Comparison of ENCODE assay signal across 16 cellular contexts in the genomic region with DNA sequence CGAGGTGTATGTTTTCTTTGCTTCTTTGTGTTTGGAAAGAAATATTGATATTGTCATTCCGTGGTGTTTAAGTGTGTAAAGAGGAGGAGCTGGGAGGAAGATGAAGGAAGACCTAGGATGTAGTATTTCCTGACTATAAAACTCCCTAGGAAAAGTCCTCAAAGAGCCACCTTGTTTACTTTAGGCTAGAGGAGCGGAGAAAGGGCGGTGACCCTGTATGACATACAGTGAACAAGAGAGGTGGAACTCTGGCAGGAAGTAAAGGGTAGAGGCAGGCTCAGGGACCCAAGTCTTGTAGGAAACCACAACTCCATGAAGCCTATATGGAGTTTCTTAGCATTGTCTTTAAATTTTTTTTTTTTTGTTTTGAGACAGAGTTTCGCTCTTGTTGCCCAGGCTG. TPM values are rescaled to one million over a fixed set of nuclear protein-coding genes. Genes with fewer than 3 reads are reported as not detected.
DNase-seq lines count a peak whose midpoint lies in the region; ATAC-seq, FAIRE-seq and TF ChIP-seq lines count a peak whose summit lies in the region.
"Had no signal": no experiment of that assay in that cellular context is flagged by ENCODE, and none has a peak within 500 bp of the region (broad histone marks: within the 10 kb centered on the region; RNA-seq: fewer than 3 reads in every experiment).

No MANE protein-coding gene starts in this region.

- intact Hi-C loops in dorsolateral prefrontal cortex (cut with DNase I): no loop called here

- H3K27me3 ChIP-seq in keratinocyte (ENCODE audit: control insufficient read depth, extremely low read depth, insufficient read depth, low read length): no peaks in the 10 kb centered on the region
- no peaks in the 10 kb centered on the region for H3K27me3 ChIP-seq in dorsolateral prefrontal cortex

- peak overlapping the region; percentile 50 for H3K4me2 ChIP-seq in keratinocyte (ENCODE audit: control insufficient read depth, extremely low read depth, insufficient read depth, low read depth, low read length)

- FAIRE-seq in keratinocyte (lab: Jason Lieb, UNC): peak; percentile 41
- no peak for FAIRE-seq in D721Med (lab: Jason Lieb, UNC)
- FAIRE-seq: urothelium cell line had no signal

- H3K27ac ChIP-seq in keratinocyte (ENCODE audit: control insufficient read depth, insufficient read depth, low read length) (peak overlapping the region; percentile 42), dorsolateral prefrontal cortex (no peak overlapping the region)

- peaks cover 91% of the 10 kb centered on the region for H3K4me1 Mint-ChIP-seq in activated naive CD4-positive, alpha-beta T cell treated with anti-CD3 and anti-CD28 coated beads, Interleukin-2, amount 50 U/mL, for 24 hours
- H3K4me1 Mint-ChIP-seq in activated CD8-positive, alpha-beta T cell treated with anti-CD3 and anti-CD28 coated beads, Interleukin-2, amount 10 ng/mL, durations not matched to agents 7 days and 5 days (ENCODE audit: low read depth): peaks cover 12% of the 10 kb centered on the region
- H3K4me1 Mint-ChIP-seq in type B pancreatic cell (ENCODE audit: unreplicated experiment): peaks cover 30% of the 10 kb centered on the region

- peaks cover 83% of the 10 kb centered on the region for H3K79me2 ChIP-seq in keratinocyte (ENCODE audit: control insufficient read depth, insufficient read depth, low read length)

- H3K4me3 ChIP-seq in keratinocyte (ENCODE audit: control insufficient read depth in 2 of 3, extremely low read depth in 1 of 3, insufficient read depth in 2 of 3, low read depth in 1 of 3, low read length in 3 of 3): no peak overlapping the region
- H3K4me3 ChIP-seq in dorsolateral prefrontal cortex: no peak overlapping the region
- H3K4me3 ChIP-seq: HAP-1 had no signal

- peaks cover 6% of the 10 kb centered on the region for H3K9me3 Mint-ChIP-seq in activated naive CD4-positive, alpha-beta T cell treated with anti-CD3 and anti-CD28 coated beads, Interleukin-2, amount 50 U/mL, for 24 hours
- no peaks in the 10 kb centered on the region for H3K9me3 Mint-ChIP-seq in activated CD8-positive, alpha-beta T cell treated with anti-CD3 and anti-CD28 coated beads, Interleukin-2, amount 10 ng/mL, durations not matched to agents 7 days and 5 days (ENCODE audit: insufficient read depth)
- H3K9me3 Mint-ChIP-seq in type B pancreatic cell: peaks cover 6% of the 10 kb centered on the region
- H3K9me3 Mint-ChIP-seq: activated T-helper 1 cell treated with anti-CD3 and anti-CD28 coated beads, Interleukin-12 subunit alpha, Interleukin-12 subunit beta, Interleukin-2, Interleukin-4 antibody, amounts not matched to agents 30 ng/mL and 10 ng/mL and 1 ng/mL, durations not matched to agents 14 hours and 24 hours and 36 hours; memory B cell had no signal

- DNase-seq in activated naive CD4-positive, alpha-beta T cell treated with Interleukin-2 at 50 U/mL for 16 hours: no peak
- no peak for DNase-seq in activated CD8-positive, alpha-beta T cell treated with anti-CD3 and anti-CD28 coated beads, Interleukin-2, amount 10 ng/mL, durations not matched to agents 7 days and 5 days
- no peak for DNase-seq in keratinocyte (ENCODE audit: low read depth, low spot score)
- DNase-seq in type B pancreatic cell (ENCODE audit: extremely low spot score, unreplicated experiment): no peak
- DNase-seq in dorsolateral prefrontal cortex: no peak
- DNase-seq in D721Med (ENCODE audit: insufficient read length, low spot score): no peak
- DNase-seq: activated CD4-positive, alpha-beta T cell treated with anti-CD3 and anti-CD28 coated beads, Interleukin-2, amount 50 U/mL, for 4 hours; KG1; NCI-H748 treated with DMSO at 0.1 percent for 48 hours; stimulated activated naive CD8-positive, alpha-beta T cell treated with anti-CD3 and anti-CD28 coated beads, Interleukin-15, amount 100 ng/mL, for 72 hours had no signal

- CTCF ChIA-PET in activated CD8-positive, alpha-beta T cell treated with anti-CD3 and anti-CD28 coated beads, Interleukin-2, amount 10 ng/mL, durations not matched to agents 7 days and 5 days (lab: Charles Lee): no interaction called here

- H3K27me3 Mint-ChIP-seq in activated naive CD4-positive, alpha-beta T cell treated with anti-CD3 and anti-CD28 coated beads, Interleukin-2, amount 50 U/mL, for 24 hours: no peaks in the 10 kb centered on the region
- H3K27me3 Mint-ChIP-seq in activated CD8-positive, alpha-beta T cell treated with anti-CD3 and anti-CD28 coated beads, Interleukin-2, amount 10 ng/mL, durations not matched to agents 7 days and 5 days (ENCODE audit: low read depth): peaks cover 2% of the 10 kb centered on the region
- H3K27me3 Mint-ChIP-seq in type B pancreatic cell: no peaks in the 10 kb centered on the region
- H3K27me3 Mint-ChIP-seq: memory B cell; stimulated activated naive CD8-positive, alpha-beta T cell treated with anti-CD3 and anti-CD28 coated beads, Interleukin-15, amount 100 ng/mL, for 72 hours had no signal

- ATAC-seq in activated CD8-positive, alpha-beta T cell treated with anti-CD3 and anti-CD28 coated beads, Interleukin-2, amount 10 ng/mL, durations not matched to agents 7 days and 5 days: no peak
- ATAC-seq in HG03460 (IDR thresholded peaks at IDR 0.05; ENCODE audit: unreplicated experiment): no peak
- ATAC-seq: stimulated activated naive CD8-positive, alpha-beta T cell treated with anti-CD3 and anti-CD28 coated beads, Interleukin-15, amount 100 ng/mL, for 72 hours had no signal

- H3K9ac ChIP-seq in keratinocyte (ENCODE audit: control insufficient read depth, extremely low read depth, insufficient read depth, low read length): peak overlapping the region; percentile 18

- TF ChIP-seq CTCF in keratinocyte (optimal IDR thresholded peaks at IDR 0.05 in 1 of 3, IDR thresholded peaks at IDR 0.05 in 1 of 3, conservative IDR thresholded peaks at IDR 0.05 in 1 of 3; ENCODE audit: extremely low read depth in 1 of 3, insufficient read depth in 2 of 3, low read length in 3 of 3) (no peak), type B pancreatic cell (conservative IDR thresholded peaks at IDR 0.05) (no peak), dorsolateral prefrontal cortex (IDR thresholded peaks at IDR 0.05 in 54 of 56, conservative IDR thresholded peaks at IDR 0.05 in 2 of 56; ENCODE audit: low read depth in 1 of 56, partially characterized antibody in 56 of 56) (no peak), D721Med (IDR thresholded peaks at IDR 0.05; ENCODE audit: insufficient read depth, missing control alignments) (no peak)

- peaks cover 2% of the 10 kb centered on the region for H3K9me1 ChIP-seq in keratinocyte (ENCODE audit: control insufficient read depth, extremely low read depth, insufficient read depth, low read length)

- H3K36me3 ChIP-seq in keratinocyte (ENCODE audit: control insufficient read depth in 2 of 2, extremely low read depth in 1 of 2, insufficient read depth in 2 of 2, low read length in 2 of 2): no peaks in the 10 kb centered on the region

- H3K9me3 ChIP-seq in keratinocyte (ENCODE audit: control insufficient read depth, low read depth, low read length): no peaks in the 10 kb centered on the region
- H3K9me3 ChIP-seq: HAP-1 had no signal

- H3K36me3 Mint-ChIP-seq in activated naive CD4-positive, alpha-beta T cell treated with anti-CD3 and anti-CD28 coated beads, Interleukin-2, amount 50 U/mL, for 24 hours: peaks cover 3% of the 10 kb centered on the region
- no peaks in the 10 kb centered on the region for H3K36me3 Mint-ChIP-seq in activated CD8-positive, alpha-beta T cell treated with anti-CD3 and anti-CD28 coated beads, Interleukin-2, amount 10 ng/mL, durations not matched to agents 7 days and 5 days (ENCODE audit: low read depth)
- peaks cover 6% of the 10 kb centered on the region for H3K36me3 Mint-ChIP-seq in type B pancreatic cell
- H3K36me3 Mint-ChIP-seq: memory B cell had no signal

- no peak overlapping the region for H2AFZ ChIP-seq in keratinocyte (ENCODE audit: control insufficient read depth, low read length)

- peak overlapping the region; percentile 90 for H3K27ac Mint-ChIP-seq in activated naive CD4-positive, alpha-beta T cell treated with anti-CD3 and anti-CD28 coated beads, Interleukin-2, amount 50 U/mL, for 24 hours
- peak overlapping the region; percentile 1 for H3K27ac Mint-ChIP-seq in activated CD8-positive, alpha-beta T cell treated with anti-CD3 and anti-CD28 coated beads, Interleukin-2, amount 10 ng/mL, durations not matched to agents 7 days and 5 days
- H3K27ac Mint-ChIP-seq in type B pancreatic cell: peak overlapping the region; percentile 40
- H3K27ac Mint-ChIP-seq: activated T-helper 1 cell treated with anti-CD3 and anti-CD28 coated beads, Interleukin-12 subunit alpha, Interleukin-12 subunit beta, Interleukin-2, Interleukin-4 antibody, amounts not matched to agents 30 ng/mL and 10 ng/mL and 1 ng/mL, durations not matched to agents 14 hours and 24 hours and 36 hours; memory B cell; stimulated activated naive CD8-positive, alpha-beta T cell treated with anti-CD3 and anti-CD28 coated beads, Interleukin-15, amount 100 ng/mL, for 72 hours had no signal

- peaks cover 9% of the 10 kb centered on the region for H3K4me1 ChIP-seq in keratinocyte (ENCODE audit: control insufficient read depth, extremely low read depth, insufficient read depth, low read length)

- H3K4me3 Mint-ChIP-seq in activated naive CD4-positive, alpha-beta T cell treated with anti-CD3 and anti-CD28 coated beads, Interleukin-2, amount 50 U/mL, for 24 hours: peak overlapping the region; percentile 76
- peak overlapping the region; percentile 1 for H3K4me3 Mint-ChIP-seq in activated CD8-positive, alpha-beta T cell treated with anti-CD3 and anti-CD28 coated beads, Interleukin-2, amount 10 ng/mL, durations not matched to agents 7 days and 5 days
- peak overlapping the region; percentile 38 for H3K4me3 Mint-ChIP-seq in type B pancreatic cell
- H3K4me3 Mint-ChIP-seq: activated T-helper 1 cell treated with anti-CD3 and anti-CD28 coated beads, Interleukin-12 subunit alpha, Interleukin-12 subunit beta, Interleukin-2, Interleukin-4 antibody, amounts not matched to agents 30 ng/mL and 10 ng/mL and 1 ng/mL, durations not matched to agents 14 hours and 24 hours and 36 hours; memory B cell had no signal

- dilution Hi-C loops in keratinocyte (cut with MboI; ENCODE audit: extremely low pct_ligation_motif_present, low sequenced_read_pairs): no loop called here

- POLR2A ChIA-PET in activated CD8-positive, alpha-beta T cell treated with anti-CD3 and anti-CD28 coated beads, Interleukin-2, amount 10 ng/mL, durations not matched to agents 7 days and 5 days (lab: Charles Lee): no interaction called here

- H4K20me1 ChIP-seq in keratinocyte (ENCODE audit: control insufficient read depth, extremely low read depth, insufficient read depth, low read length): peaks cover 2% of the 10 kb centered on the region

RNA-seq across cellular contexts. Expression of a gene that starts 14.0 kb away (rescaled TPM):
- total RNA-seq in activated CD8-positive, alpha-beta T cell treated with anti-CD3 and anti-CD28 coated beads, Interleukin-2, amount 10 ng/mL, durations not matched to agents 7 days and 5 days: 1 to 10 TPM; 3.0 to 3.5 TPM
- polyA plus RNA-seq in keratinocyte: 89.6 to 114 TPM (median 91.1 TPM) in 3 replicates
- polyA plus RNA-seq in keratinocyte (2011; ENCODE audit: low read depth): 49.9 TPM
- polyA plus RNA-seq in keratinocyte (2011; cell fraction: cytosol; rRNA removed): 52.4 and 67.0 TPM in 2 replicates
- 196 and 207 TPM in 2 replicates for polyA plus RNA-seq in keratinocyte (2011; cell fraction: nucleus; rRNA removed)
- polyA plus RNA-seq in keratinocyte (2012; ENCODE audit: low replicate concordance): 54.4 and 62.2 TPM in 2 replicates
- 103 to 196 TPM (median 173 TPM) in 3 replicates for polyA minus RNA-seq in keratinocyte
- polyA minus RNA-seq in keratinocyte (2011; cell fraction: cytosol; rRNA and poly(A)+ RNA removed): 91.5 TPM
- 138 and 206 TPM in 2 replicates for polyA minus RNA-seq in keratinocyte (2011; cell fraction: nucleus; rRNA and poly(A)+ RNA removed)
- total RNA-seq in type B pancreatic cell (ENCODE audit: low replicate concordance) (54.6 and 68.3 TPM in 2 replicates), dorsolateral prefrontal cortex (100 to 1,000 TPM in 1 of 120 experiments, 10 to 100 TPM in 119; 25.0 to 113 (median 49.1) TPM)

Comparison
In these comparisons a context has a peak if more than half of its experiments do, and no peak if none do; other contexts are left out.
1. H3K27ac Mint-ChIP-seq: peak in every context shown above with its lines; median percentile 90 in activated naive CD4-positive, alpha-beta T cell treated with anti-CD3 and anti-CD28 coated beads, Interleukin-2, amount 50 U/mL, for 24 hours; 40 in type B pancreatic cell; 1 in activated CD8-positive, alpha-beta T cell treated with anti-CD3 and anti-CD28 coated beads, Interleukin-2, amount 10 ng/mL, durations not matched to agents 7 days and 5 days.
2. H3K4me3 Mint-ChIP-seq: peak in every context shown above with its lines; median percentile 76 in activated naive CD4-positive, alpha-beta T cell treated with anti-CD3 and anti-CD28 coated beads, Interleukin-2, amount 50 U/mL, for 24 hours; 38 in type B pancreatic cell; 1 in activated CD8-positive, alpha-beta T cell treated with anti-CD3 and anti-CD28 coated beads, Interleukin-2, amount 10 ng/mL, durations not matched to agents 7 days and 5 days.
3. RNA of a gene that starts 14.0 kb away (total RNA-seq): 54.6 to 68.3 TPM in type B pancreatic cell and 25.0 to 113 TPM in dorsolateral prefrontal cortex; 3.0 to 3.5 TPM in activated CD8-positive, alpha-beta T cell treated with anti-CD3 and anti-CD28 coated beads, Interleukin-2, amount 10 ng/mL, durations not matched to agents 7 days and 5 days; every median in the first group is over 4 times any median in the second.